8 cellular contexts compared by ENCODE assay signal in the genomic region with DNA sequence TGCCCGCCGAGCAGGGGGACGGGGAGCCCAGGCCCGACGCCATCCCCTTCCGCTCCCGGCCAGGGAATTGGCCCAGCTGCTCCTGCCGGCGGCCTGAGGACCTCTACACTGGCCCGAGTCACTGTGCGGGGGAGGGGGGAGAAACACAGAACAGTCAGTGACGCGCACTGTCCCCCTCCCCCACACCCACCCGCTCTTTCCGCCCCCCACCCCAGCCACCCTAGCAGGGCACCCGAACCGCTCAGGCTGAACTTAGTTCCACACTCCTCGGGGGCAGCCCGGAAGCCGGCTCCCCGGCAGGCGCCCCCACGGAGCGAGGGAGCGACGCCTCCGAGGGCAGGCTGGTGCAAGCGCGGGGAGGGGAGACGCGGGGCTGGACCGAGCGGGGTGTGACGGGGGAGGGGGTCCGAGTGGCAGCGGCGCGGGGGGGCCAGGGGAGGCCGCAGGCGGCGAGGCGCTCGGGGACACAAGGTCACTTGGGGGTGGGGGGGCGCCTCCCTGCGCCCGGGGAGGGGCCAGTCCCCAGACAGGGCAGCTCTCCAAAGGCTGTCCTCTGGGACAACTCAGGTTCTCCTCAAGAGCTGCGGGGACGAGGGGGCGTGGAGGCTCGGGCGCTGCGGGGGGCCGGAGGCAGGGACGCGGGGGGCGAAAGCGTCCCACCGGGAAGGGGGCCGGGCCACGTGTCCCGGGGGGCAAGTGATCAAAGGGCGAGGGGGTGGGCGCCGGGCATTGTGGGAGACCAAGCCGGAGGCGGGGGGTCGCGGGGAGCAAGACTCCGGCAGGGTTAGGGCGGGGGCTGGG. TPM values are rescaled to one million over a fixed set of nuclear protein-coding genes. Genes with fewer than 3 reads are reported as not detected.
DNase-seq lines count a peak whose midpoint lies in the region; TF ChIP-seq lines count a peak whose summit lies in the region.

No MANE protein-coding gene starts in this region.

- H3K4me3 ChIP-seq in GM12875 (ENCODE audit: low read depth, low read length) (peak overlapping the region; percentile 82), OCI-LY1 (ENCODE audit: low read depth, low read length, poor library complexity, severe bottlenecking) (peak overlapping the region; percentile 83), fibroblast of the aortic adventitia (ENCODE audit: low read depth, low read length) (peak overlapping the region; percentile 74), tibial artery (peak overlapping the region; percentile 84 to 100)

- H3K4me1 Mint-ChIP-seq in activated T-helper 2 cell treated with anti-CD3 and anti-CD28 coated beads, Interferon-gamma antibody, Interleukin-2, Interleukin-4, amounts not matched to agents 10 μg/mL and 5 μg/mL and 100 μg/mL, durations not matched to agents 14 hours and 24 hours and 36 hours (ENCODE audit: low read depth), result peaks cover 40% of the 10 kb centered on the region
- peaks cover 53% of the 10 kb centered on the region for H3K4me1 Mint-ChIP-seq in nephron

- peaks cover 39% of the 10 kb centered on the region for H3K36me3 ChIP-seq in OCI-LY1 (ENCODE audit: insufficient read depth, low read length)
- peaks cover 7 to 9% (median 9%) of the 10 kb centered on the region in 3 donors for H3K36me3 ChIP-seq in tibial artery

- TF ChIP-seq CTCF in GM12875 (IDR thresholded peaks at IDR 0.05; ENCODE audit: borderline replicate concordance, insufficient read depth, low read depth, low read length) (no peak), OCI-LY1 (IDR thresholded peaks at IDR 0.05; ENCODE audit: low read length) (no peak), fibroblast of the aortic adventitia (IDR thresholded peaks at IDR 0.05; ENCODE audit: insufficient read depth, low read length) (no peak), nephron (IDR thresholded peaks at IDR 0.05; ENCODE audit: unreplicated experiment in 3 of 3) (no peak), tibial artery (IDR thresholded peaks at IDR 0.05) (no peak)

- H3F3A ChIP-seq in OCI-LY1 (ENCODE audit: insufficient read depth, low read length), result peaks cover 19% of the 10 kb centered on the region

- peak overlapping the region; percentile 79 for H3K9ac ChIP-seq in OCI-LY1 (ENCODE audit: low read length)

- no peak overlapping the region for H3K4me3 Mint-ChIP-seq in activated T-helper 2 cell treated with anti-CD3 and anti-CD28 coated beads, Interferon-gamma antibody, Interleukin-2, Interleukin-4, amounts not matched to agents 10 μg/mL and 5 μg/mL and 100 μg/mL, durations not matched to agents 14 hours and 24 hours and 36 hours (ENCODE audit: low read depth)
- H3K4me3 Mint-ChIP-seq in nephron, result peak overlapping the region in 1 of 3 experiments; percentile 97

- H3K27me3 ChIP-seq in OCI-LY1 (ENCODE audit: insufficient read depth, low read length) (no peaks in the 10 kb centered on the region), tibial artery (no peaks in the 10 kb centered on the region)

- peak overlapping the region; percentile 82 for H3K27ac Mint-ChIP-seq in activated T-helper 2 cell treated with anti-CD3 and anti-CD28 coated beads, Interferon-gamma antibody, Interleukin-2, Interleukin-4, amounts not matched to agents 10 μg/mL and 5 μg/mL and 100 μg/mL, durations not matched to agents 14 hours and 24 hours and 36 hours
- peak overlapping the region in 2 of 3 experiments; percentile 88 to 92 for H3K27ac Mint-ChIP-seq in nephron

- intact Hi-C loops in activated T-helper 2 cell treated with anti-CD3 and anti-CD28 coated beads, Interferon-gamma antibody, Interleukin-2, Interleukin-4, amounts not matched to agents 10 μg/mL and 5 μg/mL and 100 μg/mL, durations not matched to agents 14 hours and 24 hours and 36 hours (cut with micrococcal nuclease), result loop anchor here (1.0 to 5.0 kb wide), 7 partner anchors 32 to 221 kb away; a partner anchor contains a TSS
- intact Hi-C loops in tibial artery (cut with DNase I; ENCODE audit: low total_unique reads), result no loop called here

- H3K4me1 ChIP-seq in OCI-LY1 (ENCODE audit: insufficient read depth, low read length, severe bottlenecking) (peaks cover 47% of the 10 kb centered on the region), tibial artery (peaks cover 4 to 53% (median 45%) of the 10 kb centered on the region in 4 donors)

- H3K79me2 ChIP-seq in OCI-LY1 (ENCODE audit: insufficient read depth, low read length), result peaks cover 27% of the 10 kb centered on the region

- peak overlapping the region; percentile 93 for H3K4me2 ChIP-seq in OCI-LY1 (ENCODE audit: low read length)

- H4K20me1 ChIP-seq in OCI-LY1 (ENCODE audit: insufficient read depth, low read length), result no peaks in the 10 kb centered on the region; the same call in 1 of the 2 replicates

- H3K36me3 Mint-ChIP-seq in activated T-helper 2 cell treated with anti-CD3 and anti-CD28 coated beads, Interferon-gamma antibody, Interleukin-2, Interleukin-4, amounts not matched to agents 10 μg/mL and 5 μg/mL and 100 μg/mL, durations not matched to agents 14 hours and 24 hours and 36 hours (ENCODE audit: low read depth), result peaks cover 44% of the 10 kb centered on the region
- peaks cover 40% of the 10 kb centered on the region for H3K36me3 Mint-ChIP-seq in nephron (ENCODE audit: low read depth)

- H3K9me3 ChIP-seq in OCI-LY1 (ENCODE audit: low read length) (no peaks in the 10 kb centered on the region), tibial artery (no peaks in the 10 kb centered on the region)

- no peaks in the 10 kb centered on the region for H3K9me2 ChIP-seq in OCI-LY1 (ENCODE audit: low read depth, low read length)

- no peaks in the 10 kb centered on the region for H3K27me3 Mint-ChIP-seq in activated T-helper 2 cell treated with anti-CD3 and anti-CD28 coated beads, Interferon-gamma antibody, Interleukin-2, Interleukin-4, amounts not matched to agents 10 μg/mL and 5 μg/mL and 100 μg/mL, durations not matched to agents 14 hours and 24 hours and 36 hours (ENCODE audit: low read depth)
- H3K27me3 Mint-ChIP-seq in nephron (ENCODE audit: low read depth), result no peaks in the 10 kb centered on the region

- H3K9me3 Mint-ChIP-seq in activated T-helper 2 cell treated with anti-CD3 and anti-CD28 coated beads, Interferon-gamma antibody, Interleukin-2, Interleukin-4, amounts not matched to agents 10 μg/mL and 5 μg/mL and 100 μg/mL, durations not matched to agents 14 hours and 24 hours and 36 hours, result no peaks in the 10 kb centered on the region
- no peaks in the 10 kb centered on the region for H3K9me3 Mint-ChIP-seq in nephron

- DNase-seq in activated T-helper 2 cell treated with anti-CD3 and anti-CD28 coated beads, Interferon-gamma antibody, Interleukin-2, Interleukin-4, amounts not matched to agents 10 μg/mL and 5 μg/mL and 100 μg/mL, durations not matched to agents 14 hours and 24 hours and 36 hours (ENCODE audit: low spot score), result peak; percentile 32
- DNase-seq in fibroblast of the aortic adventitia (ENCODE audit: low read depth) (no peak), tibial artery (peak; percentile 80 to 90), dedifferentiated amniotic fluid mesenchymal stem cell (ENCODE audit: extremely low spot score) (no peak), GM19240 (ENCODE audit: insufficient read length, low spot score) (no peak)

- peak overlapping the region; percentile 58 for H3K27ac ChIP-seq in OCI-LY1 (ENCODE audit: low read depth, low read length, poor library complexity, severe bottlenecking)
- peak overlapping the region; percentile 98 to 100 for H3K27ac ChIP-seq in tibial artery

- H2AFZ ChIP-seq in OCI-LY1 (ENCODE audit: low read length), result no peak overlapping the region

RNA-seq across cellular contexts. Expression of a gene that starts 0.6 kb away (rescaled TPM):
- total RNA-seq in activated T-helper 2 cell treated with anti-CD3 and anti-CD28 coated beads, Interferon-gamma antibody, Interleukin-2, Interleukin-4, amounts not matched to agents 10 μg/mL and 5 μg/mL and 100 μg/mL, durations not matched to agents 14 hours and 24 hours and 36 hours, result 343 and 351 TPM in 2 replicates
- 161 and 462 TPM in 2 replicates for total RNA-seq in fibroblast of the aortic adventitia (ENCODE audit: low replicate concordance)

RNA-seq across cellular contexts. Expression of a gene that starts 29.2 kb away (rescaled TPM):
- total RNA-seq in activated T-helper 2 cell treated with anti-CD3 and anti-CD28 coated beads, Interferon-gamma antibody, Interleukin-2, Interleukin-4, amounts not matched to agents 10 μg/mL and 5 μg/mL and 100 μg/mL, durations not matched to agents 14 hours and 24 hours and 36 hours, result 3.6 and 4.1 TPM in 2 replicates
- not detected in 2 replicates for total RNA-seq in fibroblast of the aortic adventitia (ENCODE audit: low replicate concordance)

RNA-seq across cellular contexts. Expression of a gene that starts 38.4 kb away (rescaled TPM):
- 146 and 157 TPM in 2 replicates for total RNA-seq in activated T-helper 2 cell treated with anti-CD3 and anti-CD28 coated beads, Interferon-gamma antibody, Interleukin-2, Interleukin-4, amounts not matched to agents 10 μg/mL and 5 μg/mL and 100 μg/mL, durations not matched to agents 14 hours and 24 hours and 36 hours
- 24.0 and 54.6 TPM in 2 replicates for total RNA-seq in fibroblast of the aortic adventitia (ENCODE audit: low replicate concordance)

RNA-seq across cellular contexts. Expression of a gene that starts 40.7 kb away (rescaled TPM):
- total RNA-seq in activated T-helper 2 cell treated with anti-CD3 and anti-CD28 coated beads, Interferon-gamma antibody, Interleukin-2, Interleukin-4, amounts not matched to agents 10 μg/mL and 5 μg/mL and 100 μg/mL, durations not matched to agents 14 hours and 24 hours and 36 hours, result 1.2 and 1.5 TPM in 2 replicates
- 0.36 and 0.49 TPM in 2 replicates for total RNA-seq in fibroblast of the aortic adventitia (ENCODE audit: low replicate concordance)

RNA-seq across cellular contexts. Expression of a gene that starts 50.7 kb away (rescaled TPM):
- 15.5 and 16.6 TPM in 2 replicates for total RNA-seq in activated T-helper 2 cell treated with anti-CD3 and anti-CD28 coated beads, Interferon-gamma antibody, Interleukin-2, Interleukin-4, amounts not matched to agents 10 μg/mL and 5 μg/mL and 100 μg/mL, durations not matched to agents 14 hours and 24 hours and 36 hours
- 12.7 and 17.2 TPM in 2 replicates for total RNA-seq in fibroblast of the aortic adventitia (ENCODE audit: low replicate concordance)

Comparison
In these comparisons a context has a peak if more than half of its experiments do, and no peak if none do; other contexts are left out.
1. DNase-seq: peak in activated T-helper 2 cell treated with anti-CD3 and anti-CD28 coated beads, Interferon-gamma antibody, Interleukin-2, Interleukin-4, amounts not matched to agents 10 μg/mL and 5 μg/mL and 100 μg/mL, durations not matched to agents 14 hours and 24 hours and 36 hours (single experiment) and tibial artery (2 of 2); none in fibroblast of the aortic adventitia (single experiment), dedifferentiated amniotic fluid mesenchymal stem cell (single experiment) and GM19240 (single experiment).
2. Peak in every context shown above with its lines, with median percentiles within 50 percentile points of each other: H3K4me3 ChIP-seq.